ENCODE assay signal across 18 cellular contexts in genomic region chr7:151697515-151697895, GRCh38.
DNase-seq lines count a peak whose midpoint lies in the region; ATAC-seq, FAIRE-seq and TF ChIP-seq lines count a peak whose summit lies in the region.
"Had no signal": no experiment of that assay in that cellular context is flagged by ENCODE, and none has a peak within 500 bp of the region (broad histone marks: within the 10 kb centered on the region; RNA-seq: fewer than 3 reads in every experiment).

No MANE protein-coding gene starts in this region.

- H3K27ac ChIP-seq in A549 (peak overlapping the region; percentile 83 to 89), breast epithelium (peak overlapping the region; percentile 83 to 85), right lobe of liver (peak overlapping the region in 2 of 3 donors; percentile 55 to 94)
- H3K27ac ChIP-seq in BLaER1 treated with 17β-estradiol and CSF1 and Interleukin-3, amounts not matched to agents 10 nM and 100 nM = peak overlapping the region in 4 of 11 experiments; percentile 0 to 59 (median 26); a peak in 4 of 22 replicates
- H3K27ac ChIP-seq: body of pancreas, parathyroid adenoma, tibial artery had no signal

- peaks cover 0 to 51% (median 0%) of the 10 kb centered on the region in 11 experiments; a peak in 6 of 22 replicates for H4K20me1 ChIP-seq in BLaER1 treated with 17β-estradiol and CSF1 and Interleukin-3, amounts not matched to agents 10 nM and 100 nM

- no peaks in the 10 kb centered on the region for H3K27me3 ChIP-seq in BLaER1 treated with 17β-estradiol and CSF1 and Interleukin-3, amounts not matched to agents 10 nM and 100 nM
- H3K27me3 ChIP-seq in breast epithelium (no peaks in the 10 kb centered on the region), right lobe of liver (no peaks in the 10 kb centered on the region)
- H3K27me3 ChIP-seq: body of pancreas, gastrocnemius medialis, tibial artery had no signal

- peak overlapping the region in 2 of 11 experiments; percentile 37 to 39; a peak in 3 of 22 replicates for H3K9ac ChIP-seq in BLaER1 treated with 17β-estradiol and CSF1 and Interleukin-3, amounts not matched to agents 10 nM and 100 nM
- H3K9ac ChIP-seq: parathyroid adenoma had no signal

- H3K4me1 ChIP-seq in A549 (peaks cover 70% of the 10 kb centered on the region), breast epithelium (peaks cover 0 to 20% of the 10 kb centered on the region in 2 donors), right lobe of liver (peaks cover 0 to 24% (median 13%) of the 10 kb centered on the region in 4 donors)
- H3K4me1 ChIP-seq in BLaER1 treated with 17β-estradiol and CSF1 and Interleukin-3, amounts not matched to agents 10 nM and 100 nM = peaks cover 74 to 98% (median 87%) of the 10 kb centered on the region in 10 experiments
- H3K4me1 ChIP-seq: HAP-1, parathyroid adenoma had no signal

- no peak for FAIRE-seq in A549 (lab: Jason Lieb, UNC)
- FAIRE-seq: G401.6 had no signal

- H3K36me3 ChIP-seq in BLaER1 treated with 17β-estradiol and CSF1 and Interleukin-3, amounts not matched to agents 10 nM and 100 nM = no peaks in the 10 kb centered on the region
- no peaks in the 10 kb centered on the region for H3K36me3 ChIP-seq in breast epithelium
- no peaks in the 10 kb centered on the region for H3K36me3 ChIP-seq in right lobe of liver
- H3K36me3 ChIP-seq: gastrocnemius medialis, HAP-1, tibial artery had no signal

- H3K9me3 ChIP-seq in A549 = no peaks in the 10 kb centered on the region
- H3K9me3 ChIP-seq in BLaER1 treated with 17β-estradiol and CSF1 and Interleukin-3, amounts not matched to agents 10 nM and 100 nM (replicated peaks in 1 of 11) = no peaks in the 10 kb centered on the region
- H3K9me3 ChIP-seq in breast epithelium = no peaks in the 10 kb centered on the region
- no peaks in the 10 kb centered on the region for H3K9me3 ChIP-seq in right lobe of liver
- H3K9me3 ChIP-seq: body of pancreas, Caco-2, gastrocnemius medialis, HAP-1, tibial artery had no signal

- no peak for TF ChIP-seq CTCF in A549 (IDR thresholded peaks at IDR 0.05)
- TF ChIP-seq CTCF in breast epithelium (IDR thresholded peaks at IDR 0.05) = no peak
- TF ChIP-seq CTCF in right lobe of liver (IDR thresholded peaks at IDR 0.05) = no peak

- DNase-seq in A549 (ENCODE audit: low read depth in 1 of 2, low spot score in 1 of 2) = no peak
- no peak for DNase-seq in breast epithelium (ENCODE audit: low spot score in 2 of 2)
- no peak for DNase-seq in right lobe of liver
- no peak for DNase-seq in NCI-H748 treated with DMSO at 0.1 percent for 48 hours (lab: John Stamatoyannopoulos, UW)
- DNase-seq in activated CD4-positive, alpha-beta T cell treated with anti-CD3 and anti-CD28 coated beads, Interleukin-2, amount 50 U/mL, for 48 hours = no peak
- DNase-seq: activated CD8-positive, alpha-beta T cell treated with anti-CD3 and anti-CD28 coated beads, Interleukin-2, amount 10 ng/mL, durations not matched to agents 7 days and 5 days; activated naive CD4-positive, alpha-beta T cell treated with anti-CD3 and anti-CD28 coated beads for 36 hours; retina; tibial artery had no signal

- TF ChIP-seq EP300 in A549 (IDR thresholded peaks at IDR 0.05) = no peak

- WGBS in A549 (ENCODE audit: missing lambda C conversion rate) = 88% methylated on average over 9 of the region's 10 CpGs
- WGBS in right lobe of liver (ENCODE audit: insufficient coverage, low coverage, low lambda C conversion rate, missing lambda C conversion rate) = 60% methylated on average over 2 of the region's 10 CpGs

- H3K4me3 ChIP-seq in A549 = no peak overlapping the region
- no peak overlapping the region; a peak in 1 of 20 replicates for H3K4me3 ChIP-seq in BLaER1 treated with 17β-estradiol and CSF1 and Interleukin-3, amounts not matched to agents 10 nM and 100 nM
- H3K4me3 ChIP-seq in breast epithelium = no peak overlapping the region
- H3K4me3 ChIP-seq in right lobe of liver = no peak overlapping the region
- H3K4me3 ChIP-seq: body of pancreas, gastrocnemius medialis, HAP-1, smooth muscle cell, tibial artery had no signal

- intact Hi-C loops in breast epithelium (cut with DNase I; ENCODE audit: low total_unique reads) (no loop called here), right lobe of liver (cut with DNase I) (no loop called here)

- CTCF ChIA-PET in A549 (lab: Yijun Ruan, JAX) = interaction anchor here (1.1 to 6.3 kb wide), 11 partner anchors 9 to 68 kb away, joined by 3 to 66 read pairs (median 8); no protein-coding TSS in a partner anchor

- peak overlapping the region; percentile 70 for H3K4me2 ChIP-seq in A549
- peak overlapping the region; percentile 43 to 92 (median 86); a peak in 21 of 22 replicates for H3K4me2 ChIP-seq in BLaER1 treated with 17β-estradiol and CSF1 and Interleukin-3, amounts not matched to agents 10 nM and 100 nM
- H3K4me2 ChIP-seq: smooth muscle cell had no signal

- ATAC-seq in A549 (no peak; a peak in 1 of 6 replicates), right lobe of liver (no peak), HG02981 (IDR thresholded peaks at IDR 0.05; ENCODE audit: unreplicated experiment) (no peak)
- ATAC-seq: activated CD8-positive, alpha-beta T cell treated with anti-CD3 and anti-CD28 coated beads, Interleukin-2, amount 10 ng/mL, durations not matched to agents 7 days and 5 days; gastrocnemius medialis had no signal

- POLR2A ChIA-PET in A549 (lab: Yijun Ruan, JAX) = interaction anchor here (1.3 kb wide), 1 partner anchor 8 kb away, joined by 3 read pairs; no protein-coding TSS in a partner anchor

- no peak for TF ChIP-seq RAD21 in A549 (conservative IDR thresholded peaks at IDR 0.05 in 1 of 2, IDR thresholded peaks at IDR 0.05 in 1 of 2)

- TF ChIP-seq POLR2A in A549 (IDR thresholded peaks at IDR 0.05; ENCODE audit: low read length) = no peak
- no peak for TF ChIP-seq POLR2A in breast epithelium (IDR thresholded peaks at IDR 0.05)
- TF ChIP-seq POLR2A in right lobe of liver (IDR thresholded peaks at IDR 0.05) = no peak

TF ChIP-seq in A549, 52 proteins besides CTCF, POLR2A, EP300 and RAD21:
- TF ChIP-seq PHF8 (IDR thresholded peaks at IDR 0.05; ENCODE audit: borderline replicate concordance, low read depth) (no peak), CBX8 (IDR thresholded peaks at IDR 0.05) (no peak), PBX3 (IDR thresholded peaks at IDR 0.05) (no peak), RNF2 (IDR thresholded peaks at IDR 0.05; ENCODE audit: borderline replicate concordance, low read depth) (no peak), CHD2 (IDR thresholded peaks at IDR 0.05; ENCODE audit: low read length, partially characterized antibody) (no peak), KDM1A (IDR thresholded peaks at IDR 0.05; ENCODE audit: low read depth) (no peak), ZNF302 (CRISPR knock-in tag; IDR thresholded peaks at IDR 0.05) (no peak), POLR2AphosphoS2 (conservative IDR thresholded peaks at IDR 0.05; ENCODE audit: low read length) (no peak), RFX5 (IDR thresholded peaks at IDR 0.05) (no peak), JUNB (IDR thresholded peaks at IDR 0.05) (no peak), SMC3 (IDR thresholded peaks at IDR 0.05) (no peak), CBX2 (IDR thresholded peaks at IDR 0.05; ENCODE audit: borderline replicate concordance, low read depth) (no peak), TP53 (CRISPR knock-in tag; IDR thresholded peaks at IDR 0.05) (no peak), MAFK (IDR thresholded peaks at IDR 0.05; ENCODE audit: partially characterized antibody) (no peak), HES2 (IDR thresholded peaks at IDR 0.05) (no peak), BCL3 (IDR thresholded peaks at IDR 0.05) (no peak), ZSCAN20 (CRISPR knock-in tag; IDR thresholded peaks at IDR 0.05) (no peak)
- TF ChIP-seq, protein P1, sequence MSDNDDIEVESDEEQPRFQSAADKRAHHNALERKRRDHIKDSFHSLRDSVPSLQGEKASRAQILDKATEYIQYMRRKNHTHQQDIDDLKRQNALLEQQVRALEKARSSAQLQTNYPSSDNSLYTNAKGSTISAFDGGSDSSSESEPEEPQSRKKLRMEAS (IDR thresholded peaks at IDR 0.05) = no peak
